22 cellular contexts compared by ENCODE assay signal in the genomic region with DNA sequence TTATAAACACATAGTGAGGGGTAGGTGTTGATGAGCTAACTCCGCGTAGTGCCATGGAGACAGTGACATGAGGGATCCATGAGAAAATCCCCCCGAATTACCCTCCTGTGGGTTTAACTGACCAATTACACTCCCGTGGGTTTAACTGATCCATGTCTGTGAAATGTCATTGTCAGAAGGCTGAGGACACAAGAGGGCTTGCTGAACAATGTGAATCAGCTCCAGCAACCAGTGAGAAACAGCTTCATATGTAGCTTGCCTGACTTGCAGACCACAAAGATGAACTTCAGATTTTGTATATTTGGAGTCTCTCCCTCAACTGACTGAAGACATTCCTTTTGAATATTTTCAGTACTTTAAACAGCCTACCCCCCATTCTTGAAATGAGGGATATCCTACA.
"Had no signal": no experiment of that assay in that cellular context is flagged by ENCODE, and none has a peak within 500 bp of the region (broad histone marks: within the 10 kb centered on the region; RNA-seq: fewer than 3 reads in every experiment).

No MANE protein-coding gene starts in this region.

- H3K27me3 Mint-ChIP-seq: stimulated activated naive CD8-positive, alpha-beta T cell treated with anti-CD3 and anti-CD28 coated beads, Interleukin-15, Interleukin-2, amounts not matched to agents 100 ng/mL and 50 ng/mL, for 24 hours; T-cell had no signal

- DNase-seq: activated CD4-positive, alpha-beta T cell treated with anti-CD3 and anti-CD28 coated beads, Interleukin-2, amount 50 U/mL, for 1 hour; activated naive CD4-positive, alpha-beta T cell; caudate nucleus; esophagus squamous epithelium; foreskin keratinocyte; glutamatergic neuron; kidney glomerular epithelial cell; mesendoderm; nephron progenitor cell; occipital lobe; right cardiac atrium; stimulated activated CD4-positive, alpha-beta T cell treated with anti-CD3 and anti-CD28 coated beads, Interleukin-4, amount 100 ng/mL, for 4 hours; stimulated activated CD8-positive, alpha-beta memory T cell treated with anti-CD3 and anti-CD28 coated beads, Interleukin-4, amount 100 ng/mL, for 48 hours; T-cell; T-helper 9 cell; upper lobe of left lung had no signal

- H3K36me3 Mint-ChIP-seq: T-cell had no signal

- H3K27me3 ChIP-seq: esophagus squamous epithelium, foreskin keratinocyte, upper lobe of left lung had no signal

- H3K4me2 ChIP-seq: smooth muscle cell had no signal

- H3K27ac Mint-ChIP-seq: activated T-helper 1 cell treated with anti-CD3 and anti-CD28 coated beads, Interleukin-12 subunit alpha, Interleukin-12 subunit beta, Interleukin-2, Interleukin-4 antibody, amounts not matched to agents 30 ng/mL and 10 ng/mL and 1 ng/mL, durations not matched to agents 14 hours and 24 hours and 36 hours; nephron progenitor cell; stimulated activated naive CD8-positive, alpha-beta T cell treated with anti-CD3 and anti-CD28 coated beads, Interleukin-15, Interleukin-2, amounts not matched to agents 100 ng/mL and 50 ng/mL, for 24 hours; T-cell had no signal

- H3K9me3 Mint-ChIP-seq: activated T-helper 1 cell treated with anti-CD3 and anti-CD28 coated beads, Interleukin-12 subunit alpha, Interleukin-12 subunit beta, Interleukin-2, Interleukin-4 antibody, amounts not matched to agents 30 ng/mL and 10 ng/mL and 1 ng/mL, durations not matched to agents 14 hours and 24 hours and 36 hours; nephron progenitor cell; stimulated activated naive CD8-positive, alpha-beta T cell treated with anti-CD3 and anti-CD28 coated beads, Interleukin-15, Interleukin-2, amounts not matched to agents 100 ng/mL and 50 ng/mL, for 24 hours; T-cell had no signal

- H3K4me3 ChIP-seq: coronary artery, esophagus squamous epithelium, prostate gland, smooth muscle cell, upper lobe of left lung had no signal

- H3K4me1 Mint-ChIP-seq: nephron progenitor cell, T-cell had no signal

- H3K4me1 ChIP-seq: esophagus squamous epithelium, foreskin keratinocyte, prostate gland, upper lobe of left lung had no signal

- H3K36me3 ChIP-seq: prostate gland had no signal

- ATAC-seq: activated CD4-positive, CD25-positive, alpha-beta regulatory T cell treated with anti-CD3 and anti-CD28 coated beads, Interleukin-2, amount 50 U/mL, for 24 hours; foreskin keratinocyte; right cardiac atrium; T-cell had no signal

- H3K9me3 ChIP-seq: esophagus squamous epithelium, prostate gland, upper lobe of left lung had no signal

- H3K4me3 Mint-ChIP-seq: activated T-helper 1 cell treated with anti-CD3 and anti-CD28 coated beads, Interleukin-12 subunit alpha, Interleukin-12 subunit beta, Interleukin-2, Interleukin-4 antibody, amounts not matched to agents 30 ng/mL and 10 ng/mL and 1 ng/mL, durations not matched to agents 14 hours and 24 hours and 36 hours; nephron progenitor cell; stimulated activated naive CD8-positive, alpha-beta T cell treated with anti-CD3 and anti-CD28 coated beads, Interleukin-15, Interleukin-2, amounts not matched to agents 100 ng/mL and 50 ng/mL, for 24 hours; T-cell had no signal

- H3K27ac ChIP-seq: coronary artery, esophagus squamous epithelium, foreskin keratinocyte, prostate gland, upper lobe of left lung had no signal
